8 cellular contexts compared by ENCODE assay signal in genomic region chr9:89602978-89603628, GRCh38. TPM values are rescaled to one million over a fixed set of nuclear protein-coding genes. Genes with fewer than 3 reads are reported as not detected.
DNase-seq lines count a peak whose midpoint lies in the region; ATAC-seq, FAIRE-seq and TF ChIP-seq lines count a peak whose summit lies in the region.

No MANE protein-coding gene starts in this region.

- no peak overlapping the region for H2BK5ac ChIP-seq in neuronal stem cell (ENCODE audit: low read length)

- peak in 5 of 7 experiments; percentile 71 to 90 (median 84) for TF ChIP-seq CTCF in stomach (IDR thresholded peaks at IDR 0.05)

- H3K23ac ChIP-seq in neuronal stem cell (ENCODE audit: low read depth, low read length, poor library complexity): no peak overlapping the region

- H3K9me3 ChIP-seq in neuronal stem cell (replicated peaks in 1 of 2; ENCODE audit: control insufficient read depth in 2 of 2, insufficient read depth in 1 of 2, low read depth in 1 of 2, low read length in 2 of 2) (no peaks in the 10 kb centered on the region), stomach (no peaks in the 10 kb centered on the region)

- H3K27ac ChIP-seq in neuronal stem cell (replicated peaks; ENCODE audit: low read length): no peak overlapping the region
- peak overlapping the region; percentile 65 to 98 (median 95) for H3K27ac ChIP-seq in stomach

- no peak overlapping the region for H2AFZ ChIP-seq in neuronal stem cell (ENCODE audit: low read length)

- no peak overlapping the region for H3K4me3 ChIP-seq in neuronal stem cell (ENCODE audit: low read length in 2 of 2)
- H3K4me3 ChIP-seq in stomach: peak overlapping the region; percentile 73 to 92 (median 84)

- TF ChIP-seq EP300 in stomach (IDR thresholded peaks at IDR 0.05): no peak

- WGBS in neuronal stem cell (ENCODE audit: extremely low coverage in 2 of 2, insufficient read length in 2 of 2, insufficient replicate concordance in 1 of 2), 2 donors: no CpG with 5 or more reads among the region's 24 CpGs
- 1 to 3% (median 1%) methylated on average over 24 of the region's 24 CpGs for WGBS in stomach, 5 donors

- peak; percentile 75 for FAIRE-seq in GM18507 (lab: Jason Lieb, UNC)

- intact Hi-C loops in stomach (cut with DNase I; ENCODE audit: low total_unique reads): loop anchor here (10.0 kb wide), 1 partner anchor 132 kb away; no protein-coding TSS in a partner anchor

- H3K9ac ChIP-seq in neuronal stem cell (ENCODE audit: low read depth, low read length, poor library complexity): no peak overlapping the region

- DNase-seq in GM18507 (ENCODE audit: extremely low spot score, insufficient read length, low read depth): peak; percentile 54
- DNase-seq in MV-4-11 (lab: John Stamatoyannopoulos, UW): peak; percentile 71
- peak; percentile 81 for DNase-seq in SK-MEL-5 (ENCODE audit: low read depth, low spot score)
- DNase-seq in activated naive CD4-positive, alpha-beta T cell treated with Interleukin-2 at 50 U/mL for 16 hours: peak; percentile 91
- DNase-seq in germinal center (ENCODE audit: low spot score): peak; percentile 74
- peak; percentile 84 for DNase-seq in neuronal stem cell (ENCODE audit: low spot score)
- DNase-seq in stomach: peak; percentile 95

- no peak overlapping the region for H3K4ac ChIP-seq in neuronal stem cell (ENCODE audit: low read length)

- H2BK15ac ChIP-seq in neuronal stem cell (ENCODE audit: low read length): no peak overlapping the region

- no peak overlapping the region for H2BK120ac ChIP-seq in neuronal stem cell (ENCODE audit: low read depth, low read length)

- H4K91ac ChIP-seq in neuronal stem cell (ENCODE audit: low read depth, low read length, poor library complexity): no peak overlapping the region

- no peak for TF ChIP-seq POLR2A in stomach (IDR thresholded peaks at IDR 0.05)

- H3K4me1 ChIP-seq in neuronal stem cell (ENCODE audit: control insufficient read depth in 2 of 2, insufficient read depth in 1 of 2, low read depth in 1 of 2, low read length in 2 of 2) (peaks cover 19 to 34% of the 10 kb centered on the region in 2 donors), stomach (peaks cover 28 to 46% (median 43%) of the 10 kb centered on the region in 4 donors)

- H3K36me3 ChIP-seq in neuronal stem cell (replicated peaks in 1 of 2; ENCODE audit: control insufficient read depth in 2 of 2, insufficient read depth in 2 of 2, low read length in 2 of 2): no peaks in the 10 kb centered on the region
- no peaks in the 10 kb centered on the region for H3K36me3 ChIP-seq in stomach

- no peak for ATAC-seq in GM18498 (IDR thresholded peaks at IDR 0.05; ENCODE audit: unreplicated experiment)

- H4K8ac ChIP-seq in neuronal stem cell (ENCODE audit: low read depth, low read length): no peak overlapping the region

- peaks cover 5 to 74% (median 19%) of the 10 kb centered on the region in 3 experiments for H3K27me3 ChIP-seq in neuronal stem cell (ENCODE audit: control insufficient read depth in 3 of 3, insufficient read depth in 3 of 3, low read depth in 1 of 3, low read length in 3 of 3)
- no peaks in the 10 kb centered on the region for H3K27me3 ChIP-seq in stomach

- no peak overlapping the region for H2BK12ac ChIP-seq in neuronal stem cell (ENCODE audit: low read length)

- H3K14ac ChIP-seq in neuronal stem cell (ENCODE audit: low read length): no peak overlapping the region

- no peak overlapping the region for H3K18ac ChIP-seq in neuronal stem cell (ENCODE audit: low read length)

- in situ Hi-C loops in SK-MEL-5 (cut with HindIII; ENCODE audit: low pct_unique_long_range_greater_than_20kb, low sequenced_read_pairs): no loop called here

- H3K4me2 ChIP-seq in neuronal stem cell (ENCODE audit: insufficient read depth, low read length, poor library complexity, severe bottlenecking): peak overlapping the region; percentile 82

- H3K79me1 ChIP-seq in neuronal stem cell (ENCODE audit: low read depth, low read length): no peaks in the 10 kb centered on the region

- H2AK5ac ChIP-seq in neuronal stem cell (ENCODE audit: low read depth, low read length): no peak overlapping the region

RNA-seq across cellular contexts. Expression of gene GADD45G, which starts 1.7 kb away (rescaled TPM):
- total RNA-seq in SK-MEL-5 (2014; rRNA removed; shearing (Covaris generic)): not detected in 2 replicates
- polyA plus RNA-seq in SK-MEL-5 (2015; cell fraction: cytosol; rRNA removed): not detected in 2 replicates
- not detected in 2 replicates for polyA plus RNA-seq in SK-MEL-5 (2015; cell fraction: nucleus; rRNA removed)
- 0.79 TPM for polyA plus RNA-seq in neuronal stem cell (2013, experiment 1 of 2)
- polyA plus RNA-seq in neuronal stem cell (2013, experiment 2 of 2): 0.61 TPM
- 100 to 1,000 TPM in 2 of 5 donors, 10 to 100 TPM in 1, 1 to 10 TPM in 2; 6.8 to 121 (median 24.9) TPM for total RNA-seq in stomach
- polyA plus RNA-seq in stomach: 100 to 1,000 TPM in 2 of 3 donors, 10 to 100 TPM in 1; 88.8 to 113 (median 104) TPM

Comparison
In these comparisons a context has a peak if more than half of its experiments do, and no peak if none do; other contexts are left out.
1. H3K4me3 ChIP-seq: peak in stomach (4 of 4); none in neuronal stem cell (0 of 2).
2. Peak in every context shown above with its lines, with median percentiles within 50 percentile points of each other: DNase-seq.